ENCODE assay signal across 23 cellular contexts in the genomic region with DNA sequence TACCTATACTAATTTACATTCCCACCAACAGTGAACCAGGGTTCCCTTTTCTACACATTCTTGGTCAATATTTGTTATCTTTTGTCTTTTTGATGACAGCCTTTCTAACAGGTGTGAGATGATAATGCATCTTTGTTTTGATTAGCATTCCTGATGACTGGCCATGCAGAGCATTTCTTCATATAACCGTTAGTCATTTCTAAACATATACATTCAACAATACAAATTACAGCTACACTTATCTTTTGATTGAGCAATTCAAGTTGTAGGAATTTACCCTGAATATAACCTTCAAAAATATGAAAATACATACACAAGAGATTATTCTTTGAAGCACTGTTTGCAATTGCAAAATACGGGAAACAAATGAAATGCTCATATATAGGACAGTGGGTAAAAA.
DNase-seq lines count a peak whose midpoint lies in the region; ATAC-seq and TF ChIP-seq lines count a peak whose summit lies in the region.
"Had no signal": no experiment of that assay in that cellular context is flagged by ENCODE, and none has a peak within 500 bp of the region (broad histone marks: within the 10 kb centered on the region; RNA-seq: fewer than 3 reads in every experiment).

No MANE protein-coding gene starts in this region.

- no peak for TF ChIP-seq CTCF in brain microvascular endothelial cell (IDR thresholded peaks at IDR 0.05; ENCODE audit: low read depth, low read length, missing control alignments)

- peak; percentile 43 for DNase-seq in DMS53 treated with DMSO at 0.1 percent for 48 hours (lab: John Stamatoyannopoulos, UW; ENCODE audit: unreplicated experiment)
- DNase-seq in LHCN-M2 (ENCODE audit: low read depth) = peak; percentile 78
- peak; percentile 33 for DNase-seq in brain microvascular endothelial cell
- peak; percentile 15 for DNase-seq in glomerular visceral epithelial cell (ENCODE audit: extremely low spot score)
- DNase-seq in NOMO-1 treated with dmso at 0.1 percent for 144 hours (lab: John Stamatoyannopoulos, UW; ENCODE audit: unreplicated experiment) = no peak
- no peak for DNase-seq in HK-2 (ENCODE audit: unreplicated experiment)
- no peak for DNase-seq in activated CD4-positive, CD25-positive, alpha-beta regulatory T cell (lab: John Stamatoyannopoulos, UW)
- DNase-seq: activated CD8-positive, alpha-beta memory T cell treated with anti-CD3 and anti-CD28 coated beads, Interleukin-2, amount 50 U/mL, for 4 hours; Calu3; hypothalamus; Karpas-422; kidney; NCI-H187 treated with DMSO at 0.1 percent for 48 hours; NCI-H526 treated with DMSO at 0.1 percent for 48 hours; WERI-Rb-1 had no signal

- ATAC-seq in GM21423 (IDR thresholded peaks at IDR 0.05; ENCODE audit: unreplicated experiment) = no peak
- ATAC-seq: activated T-helper 17 cell treated with anti-CD3 and anti-CD28 coated beads, Interleukin-2, amount 50 U/mL, for 72 hours; gastroesophageal sphincter; natural killer cell treated with Interleukin-12 subunit alpha and Interleukin-12 subunit beta and Interleukin-15 and Interleukin-18, amount 100 ng/mL, for 72 hours; Right ventricle myocardium inferior; stimulated activated effector memory CD8-positive, alpha-beta T cell treated with anti-CD3 and anti-CD28 coated beads, Interleukin-12 subunit alpha, Interleukin-12 subunit beta, amount 100 ng/mL, for 72 hours had no signal

- no peak overlapping the region for H3K4me3 ChIP-seq in brain microvascular endothelial cell (ENCODE audit: low read depth, low read length)
- H3K4me3 ChIP-seq: gastroesophageal sphincter, suprapubic skin had no signal

- no peaks in the 10 kb centered on the region for H3K36me3 ChIP-seq in brain microvascular endothelial cell (replicated peaks)
- H3K36me3 ChIP-seq: suprapubic skin had no signal

- H3K27ac ChIP-seq in brain microvascular endothelial cell = no peak overlapping the region
- H3K27ac ChIP-seq: C4-2B, gastroesophageal sphincter, suprapubic skin, WERI-Rb-1 had no signal

- no peaks in the 10 kb centered on the region for H3K27me3 ChIP-seq in brain microvascular endothelial cell (replicated peaks)
- H3K27me3 ChIP-seq: gastroesophageal sphincter, suprapubic skin had no signal

- in situ Hi-C loops in brain microvascular endothelial cell (cut with HindIII; ENCODE audit: low pct_ligation_motif_present, low sequenced_read_pairs) = no loop called here

Comparison
In these comparisons a context has a peak if more than half of its experiments do, and no peak if none do; other contexts are left out.
1. DNase-seq: peak in DMS53 treated with DMSO at 0.1 percent for 48 hours (single experiment), LHCN-M2 (single experiment), brain microvascular endothelial cell (single experiment) and glomerular visceral epithelial cell (single experiment); none in NOMO-1 treated with dmso at 0.1 percent for 144 hours (single experiment), HK-2 (single experiment) and activated CD4-positive, CD25-positive, alpha-beta regulatory T cell (0 of 4).